In the genomic region with DNA sequence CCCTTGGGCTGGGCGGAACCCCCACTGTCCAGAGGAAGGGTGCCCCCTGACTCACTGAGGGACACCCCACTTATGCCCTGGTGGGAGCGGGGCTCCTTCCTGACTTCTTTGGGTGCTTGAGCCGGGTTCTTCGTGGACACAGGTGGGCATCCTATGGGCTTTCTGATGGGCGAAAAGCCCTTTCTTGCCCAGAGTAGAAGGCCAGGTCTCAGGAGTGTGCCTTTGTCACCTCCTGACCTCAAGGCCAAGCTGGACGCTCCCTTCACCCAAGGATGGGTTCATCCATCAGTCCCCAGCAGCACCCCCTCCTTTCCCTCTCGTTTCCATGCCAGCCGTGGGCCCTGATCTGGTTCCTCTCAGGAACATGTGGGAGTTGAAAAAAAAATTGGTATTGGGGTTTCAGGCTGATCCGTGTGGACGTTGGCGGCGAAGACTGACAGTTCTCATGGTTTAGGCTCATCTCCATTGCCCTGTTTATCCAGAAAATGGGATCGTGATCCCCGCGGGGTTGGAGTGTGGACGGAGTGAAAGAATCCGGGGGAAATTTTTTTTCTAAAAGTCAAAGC, we compare ENCODE assay signal across 8 cellular contexts. TPM values are rescaled to one million over a fixed set of nuclear protein-coding genes. Genes with fewer than 3 reads are reported as not detected.
DNase-seq lines count a peak whose midpoint lies in the region; ATAC-seq, FAIRE-seq and TF ChIP-seq lines count a peak whose summit lies in the region.

No MANE protein-coding gene starts in this region.

- H3K36me3 ChIP-seq in ACC112 (ENCODE audit: insufficient read depth, low read length): no peaks in the 10 kb centered on the region
- no peaks in the 10 kb centered on the region for H3K36me3 ChIP-seq in kidney (ENCODE audit: control insufficient read depth in 1 of 2, insufficient read depth in 2 of 2, low read length in 2 of 2)
- peaks cover under 1% of the 10 kb centered on the region for H3K36me3 ChIP-seq in suprapubic skin

- CTCF ChIA-PET in activated CD8-positive, alpha-beta T cell treated with anti-CD3 and anti-CD28 coated beads, Interleukin-2, amount 10 ng/mL, durations not matched to agents 7 days and 5 days (lab: Charles Lee): interaction anchor here (1.5 to 2.5 kb wide), 3 partner anchors 43 to 125 kb away, joined by 5 to 11 read pairs (median 6); no protein-coding TSS in a partner anchor

- H3K4me1 ChIP-seq in ACC112 (ENCODE audit: control insufficient read depth, insufficient read depth, low read length, unreplicated experiment): peaks cover 39% of the 10 kb centered on the region
- peaks cover 24 to 27% of the 10 kb centered on the region in 2 donors for H3K4me1 ChIP-seq in kidney (ENCODE audit: control insufficient read depth in 1 of 2, insufficient read depth in 1 of 2, low read depth in 1 of 2, low read length in 2 of 2)
- peaks cover 74% of the 10 kb centered on the region for H3K4me1 ChIP-seq in suprapubic skin

- H2AFZ ChIP-seq in ACC112 (ENCODE audit: low read length, unreplicated experiment): peak overlapping the region; percentile 46

- 1% methylated on average over 13 of the region's 17 CpGs for WGBS in suprapubic skin

- TF ChIP-seq EP300 in suprapubic skin (IDR thresholded peaks at IDR 0.05): no peak

- peaks cover 54% of the 10 kb centered on the region for H3K4me1 Mint-ChIP-seq in activated CD8-positive, alpha-beta T cell treated with anti-CD3 and anti-CD28 coated beads, Interleukin-2, amount 10 ng/mL, durations not matched to agents 7 days and 5 days (ENCODE audit: low read depth)
- peaks cover 53% of the 10 kb centered on the region for H3K4me1 Mint-ChIP-seq in stimulated activated effector memory CD8-positive, alpha-beta T cell treated with anti-CD3 and anti-CD28 coated beads, Interleukin-12 subunit alpha, Interleukin-12 subunit beta, amount 100 ng/mL, for 72 hours

- H3K27me3 ChIP-seq in ACC112 (ENCODE audit: insufficient read depth, low read length) (no peaks in the 10 kb centered on the region), suprapubic skin (no peaks in the 10 kb centered on the region)

- DNase-seq in GM13977 (ENCODE audit: low spot score) (peak; percentile 12), kidney (no peak), suprapubic skin (ENCODE audit: low spot score in 2 of 2) (no peak), mesenteric fat pad (ENCODE audit: low spot score) (no peak)
- no peak for DNase-seq in activated CD8-positive, alpha-beta T cell treated with anti-CD3 and anti-CD28 coated beads, Interleukin-2, amount 10 ng/mL, durations not matched to agents 7 days and 5 days
- no peak for DNase-seq in stimulated activated effector memory CD8-positive, alpha-beta T cell treated with anti-CD3 and anti-CD28 coated beads, Interleukin-12 subunit alpha, Interleukin-12 subunit beta, amount 100 ng/mL, for 72 hours (ENCODE audit: low spot score in 2 of 2)

- no peaks in the 10 kb centered on the region for H3K9me3 ChIP-seq in kidney (ENCODE audit: control insufficient read depth in 1 of 2, low read length in 2 of 2)
- H3K9me3 ChIP-seq in suprapubic skin: no peaks in the 10 kb centered on the region

- peak overlapping the region; percentile 99 for H3K4me3 Mint-ChIP-seq in activated CD8-positive, alpha-beta T cell treated with anti-CD3 and anti-CD28 coated beads, Interleukin-2, amount 10 ng/mL, durations not matched to agents 7 days and 5 days
- no peak overlapping the region for H3K4me3 Mint-ChIP-seq in stimulated activated effector memory CD8-positive, alpha-beta T cell treated with anti-CD3 and anti-CD28 coated beads, Interleukin-12 subunit alpha, Interleukin-12 subunit beta, amount 100 ng/mL, for 72 hours

- in situ Hi-C loops in GM13977 (cut with MboI; ENCODE audit: low pct_unique_long_range_greater_than_20kb, low sequenced_read_pairs, unreplicated experiment): no loop called here

- H3K27ac ChIP-seq in ACC112 (ENCODE audit: low read depth, low read length): peak overlapping the region; percentile 23
- H3K27ac ChIP-seq in kidney (ENCODE audit: low read depth in 2 of 2, low read length in 2 of 2): peak overlapping the region in 1 of 2 donors; percentile 68
- peak overlapping the region; percentile 95 for H3K27ac ChIP-seq in suprapubic skin

- H3K4me3 ChIP-seq in ACC112 (ENCODE audit: low read depth, low read length) (peak overlapping the region; percentile 94), kidney (ENCODE audit: low read length in 2 of 2) (peak overlapping the region; percentile 41 to 59), suprapubic skin (peak overlapping the region; percentile 94)

- POLR2A ChIA-PET in activated CD8-positive, alpha-beta T cell treated with anti-CD3 and anti-CD28 coated beads, Interleukin-2, amount 10 ng/mL, durations not matched to agents 7 days and 5 days (lab: Charles Lee): interaction anchor here (0.8 to 2.3 kb wide), 4 partner anchors 14 to 124 kb away, joined by 3 to 7 read pairs (median 4); no protein-coding TSS in a partner anchor

- no peak for FAIRE-seq in kidney (lab: Jason Lieb, UNC)

- ATAC-seq in activated CD8-positive, alpha-beta T cell treated with anti-CD3 and anti-CD28 coated beads, Interleukin-2, amount 10 ng/mL, durations not matched to agents 7 days and 5 days: no peak
- ATAC-seq in stimulated activated effector memory CD8-positive, alpha-beta T cell treated with anti-CD3 and anti-CD28 coated beads, Interleukin-12 subunit alpha, Interleukin-12 subunit beta, amount 100 ng/mL, for 72 hours: no peak
- ATAC-seq in HG02678 (IDR thresholded peaks at IDR 0.05; ENCODE audit: unreplicated experiment): no peak

- H3K9me3 Mint-ChIP-seq in activated CD8-positive, alpha-beta T cell treated with anti-CD3 and anti-CD28 coated beads, Interleukin-2, amount 10 ng/mL, durations not matched to agents 7 days and 5 days (ENCODE audit: insufficient read depth): no peaks in the 10 kb centered on the region
- H3K9me3 Mint-ChIP-seq in stimulated activated effector memory CD8-positive, alpha-beta T cell treated with anti-CD3 and anti-CD28 coated beads, Interleukin-12 subunit alpha, Interleukin-12 subunit beta, amount 100 ng/mL, for 72 hours: no peaks in the 10 kb centered on the region

- TF ChIP-seq POLR2A in suprapubic skin (IDR thresholded peaks at IDR 0.05): no peak

- peak overlapping the region; percentile 35 to 74 for H3K9ac ChIP-seq in kidney (ENCODE audit: low read length in 2 of 2)

- intact Hi-C loops in kidney (cut with DNase I): no loop called here

- H3K36me3 Mint-ChIP-seq in activated CD8-positive, alpha-beta T cell treated with anti-CD3 and anti-CD28 coated beads, Interleukin-2, amount 10 ng/mL, durations not matched to agents 7 days and 5 days (ENCODE audit: low read depth): peaks cover 36% of the 10 kb centered on the region
- H3K36me3 Mint-ChIP-seq in stimulated activated effector memory CD8-positive, alpha-beta T cell treated with anti-CD3 and anti-CD28 coated beads, Interleukin-12 subunit alpha, Interleukin-12 subunit beta, amount 100 ng/mL, for 72 hours: peaks cover 12% of the 10 kb centered on the region

- peaks cover 57% of the 10 kb centered on the region for H3K79me2 ChIP-seq in ACC112 (ENCODE audit: control insufficient read depth, insufficient read depth, low read length, unreplicated experiment)

- TF ChIP-seq CTCF in GM13977 (IDR thresholded peaks at IDR 0.05; ENCODE audit: extremely low read depth, insufficient read depth, missing control alignments) (no peak), kidney (IDR thresholded peaks at IDR 0.05; ENCODE audit: borderline replicate concordance, extremely low read depth, insufficient read depth) (no peak), suprapubic skin (IDR thresholded peaks at IDR 0.05) (no peak)

- H3K27me3 Mint-ChIP-seq in activated CD8-positive, alpha-beta T cell treated with anti-CD3 and anti-CD28 coated beads, Interleukin-2, amount 10 ng/mL, durations not matched to agents 7 days and 5 days (ENCODE audit: low read depth): no peaks in the 10 kb centered on the region

- peak overlapping the region; percentile 90 for H3K27ac Mint-ChIP-seq in activated CD8-positive, alpha-beta T cell treated with anti-CD3 and anti-CD28 coated beads, Interleukin-2, amount 10 ng/mL, durations not matched to agents 7 days and 5 days
- no peak overlapping the region for H3K27ac Mint-ChIP-seq in stimulated activated effector memory CD8-positive, alpha-beta T cell treated with anti-CD3 and anti-CD28 coated beads, Interleukin-12 subunit alpha, Interleukin-12 subunit beta, amount 100 ng/mL, for 72 hours

RNA-seq across cellular contexts. Expression of a gene that starts 0.7 kb away (rescaled TPM):
- 10 to 100 TPM; 17.2 to 19.2 TPM for total RNA-seq in activated CD8-positive, alpha-beta T cell treated with anti-CD3 and anti-CD28 coated beads, Interleukin-2, amount 10 ng/mL, durations not matched to agents 7 days and 5 days
- total RNA-seq in kidney (24.9 TPM), suprapubic skin (100 to 1,000 TPM in 1 of 4 donors, 10 to 100 TPM in 3; 37.9 to 106 (median 66.5) TPM), mesenteric fat pad (89.5 TPM)
- polyA plus RNA-seq in kidney (ENCODE audit: insufficient read depth, low read depth, low replicate concordance): 20.4 TPM

RNA-seq across cellular contexts. Expression of a gene that starts 1.6 kb away (rescaled TPM):
- 10 to 100 TPM; 13.3 to 15.4 TPM for total RNA-seq in activated CD8-positive, alpha-beta T cell treated with anti-CD3 and anti-CD28 coated beads, Interleukin-2, amount 10 ng/mL, durations not matched to agents 7 days and 5 days
- 12.3 TPM for total RNA-seq in kidney
- polyA plus RNA-seq in kidney (ENCODE audit: insufficient read depth, low read depth, low replicate concordance): 9.7 TPM
- 10 to 100 TPM in 3 of 4 donors, 1 to 10 TPM in 1; 9.6 to 14.7 (median 12.6) TPM for total RNA-seq in suprapubic skin
- 5.7 TPM for total RNA-seq in mesenteric fat pad

RNA-seq across cellular contexts. Expression of a gene that starts 58.8 kb away (rescaled TPM):
- 10 to 100 TPM; 51.8 to 57.7 TPM for total RNA-seq in activated CD8-positive, alpha-beta T cell treated with anti-CD3 and anti-CD28 coated beads, Interleukin-2, amount 10 ng/mL, durations not matched to agents 7 days and 5 days
- total RNA-seq in kidney: 64.1 TPM
- polyA plus RNA-seq in kidney (ENCODE audit: insufficient read depth, low read depth, low replicate concordance): 117 TPM
- total RNA-seq in suprapubic skin: 10 to 100 TPM; 47.4 to 76.0 (median 55.9) TPM
- total RNA-seq in mesenteric fat pad: 59.5 TPM
